ENCODE assay signal across 1 cellular context in the genomic region with DNA sequence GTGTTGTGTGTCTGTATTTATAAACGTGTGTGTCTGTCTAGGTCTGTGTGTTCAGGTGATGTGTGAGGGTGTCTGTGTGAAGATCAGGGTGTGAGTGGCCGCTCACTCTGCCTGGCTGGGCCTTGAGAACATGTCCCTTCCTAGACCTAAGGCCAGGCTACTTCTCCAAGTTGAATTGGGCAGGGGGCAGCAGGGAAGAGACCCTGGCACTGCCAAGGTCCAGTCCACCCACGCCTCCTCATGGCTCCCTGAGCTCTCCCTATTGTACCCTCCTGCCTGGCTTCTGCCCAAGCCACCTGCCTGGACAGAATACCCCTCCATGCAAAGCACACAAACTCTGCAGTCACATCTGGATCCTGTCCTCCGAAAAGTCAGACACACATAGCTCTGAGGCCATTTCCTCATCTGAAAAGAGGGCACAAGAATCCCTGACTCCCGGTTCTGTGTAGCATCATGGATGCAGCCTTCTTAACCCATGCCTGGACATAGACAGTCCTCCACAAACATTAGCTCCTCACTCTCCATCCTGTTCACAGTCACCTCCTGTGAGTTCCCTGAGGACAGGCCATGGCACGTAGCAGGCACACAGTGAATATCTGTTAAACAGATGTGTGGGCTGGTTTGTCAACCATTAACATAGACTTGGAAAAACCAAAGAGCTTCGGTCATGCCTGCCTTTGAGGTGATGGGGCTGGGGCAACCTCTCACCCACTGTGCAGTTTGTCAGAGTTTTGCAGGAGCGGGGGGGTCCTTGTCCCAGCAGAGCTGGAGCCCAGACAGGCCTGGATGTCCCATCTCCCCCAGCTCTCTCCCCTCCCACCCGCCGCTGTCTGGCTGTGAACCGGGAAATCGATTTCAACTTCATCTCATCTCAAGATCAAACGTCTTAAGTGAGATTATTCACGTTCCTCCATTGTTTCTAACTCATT.
TF ChIP-seq lines count a peak whose summit lies in the region.

No MANE protein-coding gene starts in this region.

TF ChIP-seq in neural cell, 6 proteins besides CTCF, POLR2A, EP300 and RAD21:
- TF ChIP-seq, protein P1, sequence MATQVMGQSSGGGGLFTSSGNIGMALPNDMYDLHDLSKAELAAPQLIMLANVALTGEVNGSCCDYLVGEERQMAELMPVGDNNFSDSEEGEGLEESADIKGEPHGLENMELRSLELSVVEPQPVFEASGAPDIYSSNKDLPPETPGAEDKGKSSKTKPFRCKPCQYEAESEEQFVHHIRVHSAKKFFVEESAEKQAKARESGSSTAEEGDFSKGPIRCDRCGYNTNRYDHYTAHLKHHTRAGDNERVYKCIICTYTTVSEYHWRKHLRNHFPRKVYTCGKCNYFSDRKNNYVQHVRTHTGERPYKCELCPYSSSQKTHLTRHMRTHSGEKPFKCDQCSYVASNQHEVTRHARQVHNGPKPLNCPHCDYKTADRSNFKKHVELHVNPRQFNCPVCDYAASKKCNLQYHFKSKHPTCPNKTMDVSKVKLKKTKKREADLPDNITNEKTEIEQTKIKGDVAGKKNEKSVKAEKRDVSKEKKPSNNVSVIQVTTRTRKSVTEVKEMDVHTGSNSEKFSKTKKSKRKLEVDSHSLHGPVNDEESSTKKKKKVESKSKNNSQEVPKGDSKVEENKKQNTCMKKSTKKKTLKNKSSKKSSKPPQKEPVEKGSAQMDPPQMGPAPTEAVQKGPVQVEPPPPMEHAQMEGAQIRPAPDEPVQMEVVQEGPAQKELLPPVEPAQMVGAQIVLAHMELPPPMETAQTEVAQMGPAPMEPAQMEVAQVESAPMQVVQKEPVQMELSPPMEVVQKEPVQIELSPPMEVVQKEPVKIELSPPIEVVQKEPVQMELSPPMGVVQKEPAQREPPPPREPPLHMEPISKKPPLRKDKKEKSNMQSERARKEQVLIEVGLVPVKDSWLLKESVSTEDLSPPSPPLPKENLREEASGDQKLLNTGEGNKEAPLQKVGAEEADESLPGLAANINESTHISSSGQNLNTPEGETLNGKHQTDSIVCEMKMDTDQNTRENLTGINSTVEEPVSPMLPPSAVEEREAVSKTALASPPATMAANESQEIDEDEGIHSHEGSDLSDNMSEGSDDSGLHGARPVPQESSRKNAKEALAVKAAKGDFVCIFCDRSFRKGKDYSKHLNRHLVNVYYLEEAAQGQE (IDR thresholded peaks at IDR 0.05; ENCODE audit: borderline replicate concordance): no peak
- TF ChIP-seq TAF1 (IDR thresholded peaks at IDR 0.05; ENCODE audit: low read depth) (no peak), POLR2AphosphoS5 (IDR thresholded peaks at IDR 0.05) (no peak), EZH2 (IDR thresholded peaks at IDR 0.05; ENCODE audit: borderline replicate concordance, insufficient read depth, low read length, poor library complexity, severe bottlenecking) (no peak), SMC3 (conservative IDR thresholded peaks at IDR 0.05; ENCODE audit: poor library complexity) (no peak), MXI1 (conservative IDR thresholded peaks at IDR 0.05; ENCODE audit: poor library complexity, severe bottlenecking) (no peak)
